ENCODE assay signal across 10 cellular contexts in genomic region chr22:41957941-41958556, GRCh38. TPM values are rescaled to one million over a fixed set of nuclear protein-coding genes. Genes with fewer than 3 reads are reported as not detected.
A peak's percentile ranks its signal among the peaks of the same experiment; 100 is the strongest.
DNase-seq lines count a peak whose midpoint lies in the region; ATAC-seq and TF ChIP-seq lines count a peak whose summit lies in the region.
"Had no signal": no experiment of that assay in that cellular context is flagged by ENCODE, and none has a peak within 500 bp of the region (broad histone marks: within the 10 kb centered on the region; RNA-seq: fewer than 3 reads in every experiment).

No MANE protein-coding gene starts in this region.

- H3K4me3 ChIP-seq in choroid plexus epithelial cell (ENCODE audit: low read depth, low read length) (peak overlapping the region; percentile 24), A673 (ENCODE audit: low read depth, low read length, poor library complexity, severe bottlenecking) (no peak overlapping the region)

- H3K4me1 Mint-ChIP-seq in CD4-positive, alpha-beta T cell (ENCODE audit: low read depth), result peaks cover 4% of the 10 kb centered on the region
- H3K4me1 Mint-ChIP-seq in mesothelial cell of epicardium, result peaks cover 16% of the 10 kb centered on the region

- H3K36me3 Mint-ChIP-seq in CD4-positive, alpha-beta T cell (ENCODE audit: low read depth), result no peaks in the 10 kb centered on the region
- no peaks in the 10 kb centered on the region for H3K36me3 Mint-ChIP-seq in mesothelial cell of epicardium

- no peak overlapping the region for H3K4me3 Mint-ChIP-seq in CD4-positive, alpha-beta T cell
- H3K4me3 Mint-ChIP-seq in mesothelial cell of epicardium, result peak overlapping the region; percentile 6

- no peaks in the 10 kb centered on the region for H3K36me3 ChIP-seq in A673 (ENCODE audit: insufficient read depth, low read length, poor library complexity, severe bottlenecking)
- H3K36me3 ChIP-seq: sigmoid colon had no signal

- no peaks in the 10 kb centered on the region for H3K9me3 Mint-ChIP-seq in CD4-positive, alpha-beta T cell
- no peaks in the 10 kb centered on the region for H3K9me3 Mint-ChIP-seq in mesothelial cell of epicardium

- TF ChIP-seq CTCF in CD4-positive, alpha-beta T cell (IDR thresholded peaks at IDR 0.05), result peak; percentile 60
- TF ChIP-seq CTCF in choroid plexus epithelial cell (conservative IDR thresholded peaks at IDR 0.05; ENCODE audit: low read depth, low read length) (no peak), mesothelial cell of epicardium (IDR thresholded peaks at IDR 0.05; ENCODE audit: unreplicated experiment) (peak; percentile 58), A673 (conservative IDR thresholded peaks at IDR 0.05; ENCODE audit: low read depth, low read length) (no peak)

- CTCF ChIA-PET in CD4-positive, alpha-beta T cell (lab: Charles Lee), result interaction anchor here (0.6 to 2.0 kb wide), 4 partner anchors 17 to 162 kb away, joined by 3 to 6 read pairs (median 4); partner anchors contain the start of gene TNFRSF13C
- CTCF ChIA-PET in A673 (lab: Charles Lee), result no interaction called here

- no peaks in the 10 kb centered on the region for H3K27me3 Mint-ChIP-seq in CD4-positive, alpha-beta T cell
- H3K27me3 Mint-ChIP-seq in mesothelial cell of epicardium (ENCODE audit: low read depth), result peaks cover 2% of the 10 kb centered on the region

- H3K27me3 ChIP-seq in CD4-positive, alpha-beta T cell (ENCODE audit: control insufficient read depth, insufficient read depth, low read length), result no peaks in the 10 kb centered on the region
- H3K27me3 ChIP-seq in A673 (replicated peaks; ENCODE audit: insufficient read depth, low read depth, low read length, poor library complexity), result no peaks in the 10 kb centered on the region

- no peaks in the 10 kb centered on the region for H3K9me3 ChIP-seq in CD4-positive, alpha-beta T cell (ENCODE audit: control insufficient read depth, low read length)
- H3K9me3 ChIP-seq in A673 (ENCODE audit: low read depth, low read length, poor library complexity, severe bottlenecking), result no peaks in the 10 kb centered on the region
- H3K9me3 ChIP-seq: sigmoid colon had no signal

- POLR2A ChIA-PET in CD4-positive, alpha-beta T cell (lab: Charles Lee), result no interaction called here
- POLR2A ChIA-PET in A673 (lab: Charles Lee; ENCODE audit: low non-redundant PET), result no interaction called here

- intact Hi-C loops in CD4-positive, alpha-beta T cell (cut with DNase I, micrococcal nuclease), result loop anchor here in 1 of 2 experiments (1.0 to 5.0 kb wide), 3 partner anchors 136 to 479 kb away; partner anchors contain the start of gene MEI1
- intact Hi-C loops in A673 (cut with micrococcal nuclease; ENCODE audit: unreplicated experiment), result no loop called here

- H3K27ac ChIP-seq in CD4-positive, alpha-beta T cell (ENCODE audit: low read depth, low read length), result no peak overlapping the region
- H3K27ac ChIP-seq in A673 (ENCODE audit: low read depth, low read length, poor library complexity, severe bottlenecking), result no peak overlapping the region
- H3K27ac ChIP-seq: sigmoid colon had no signal

- H3K4me1 ChIP-seq in A673 (ENCODE audit: insufficient read depth, low read length, poor library complexity, severe bottlenecking), result peaks cover 9% of the 10 kb centered on the region

- no TSS peak for BruUV-seq in A673 (replicated peaks; lab: Mats Ljungman, UMichigan)

- no peak for DNase-seq in CD4-positive, alpha-beta T cell
- DNase-seq in choroid plexus epithelial cell (ENCODE audit: low read depth), result no peak
- DNase-seq in mesothelial cell of epicardium (ENCODE audit: low spot score in 2 of 2, unreplicated experiment in 2 of 2), result no peak
- DNase-seq in retina, result no peak
- no peak for DNase-seq in A673 (ENCODE audit: low spot score)
- no peak for DNase-seq in NCI-H146 treated with DMSO at 0.1 percent for 48 hours (lab: John Stamatoyannopoulos, UW; ENCODE audit: unreplicated experiment)
- no peak for DNase-seq in T-helper 2 cell
- DNase-seq: T1000 had no signal

- peak; percentile 39 for ATAC-seq in CD4-positive, alpha-beta T cell (ENCODE audit: poor library complexity)
- peak; percentile 32 for ATAC-seq in HG03159 (IDR thresholded peaks at IDR 0.05; ENCODE audit: unreplicated experiment)

- no peak overlapping the region for H3K27ac Mint-ChIP-seq in CD4-positive, alpha-beta T cell
- no peak overlapping the region for H3K27ac Mint-ChIP-seq in mesothelial cell of epicardium

RNA-seq across cellular contexts. Expression of gene CENPM, which starts 11.1 kb away (rescaled TPM):
- total RNA-seq in CD4-positive, alpha-beta T cell, result 1 to 10 TPM; 7.6 to 8.4 TPM
- 12.5 to 14.9 TPM (median 13.3 TPM) in 3 replicates for total RNA-seq in mesothelial cell of epicardium
- total RNA-seq in A673 (2021), result 62.1 and 67.2 TPM in 2 replicates

RNA-seq across cellular contexts. Expression of gene SEPTIN3, which starts 11.2 kb away (rescaled TPM):
- under 1 TPM; 0.20 to 0.22 TPM for total RNA-seq in CD4-positive, alpha-beta T cell
- total RNA-seq in mesothelial cell of epicardium (8.8 to 9.0 TPM (median 9.0 TPM) in 3 replicates), A673 (2021) (3.6 and 4.6 TPM in 2 replicates)

RNA-seq across cellular contexts. Expression of gene TNFRSF13C, which starts 31.4 kb away (rescaled TPM):
- total RNA-seq in CD4-positive, alpha-beta T cell, result 10 to 100 TPM; 12.2 to 12.9 TPM
- total RNA-seq in mesothelial cell of epicardium (3.1 to 3.5 TPM (median 3.3 TPM) in 3 replicates), A673 (2021) (6.6 and 8.0 TPM in 2 replicates)
- total RNA-seq: sigmoid colon had no signal

RNA-seq across cellular contexts. Expression of gene WBP2NL, which starts 40.5 kb away (rescaled TPM):
- total RNA-seq in CD4-positive, alpha-beta T cell, result 1 to 10 TPM in 1 of 2 experiments, under 1 TPM in 1; 0.38 to 1.7 TPM
- not detected in 3 replicates for total RNA-seq in mesothelial cell of epicardium
- total RNA-seq in A673 (2021), result 0.24 TPM in 1 of 2 replicates, not detected in the other

Comparison
In these comparisons a context has a peak if more than half of its experiments do, and no peak if none do; other contexts are left out.
1. CTCF ChIP-seq: peak in CD4-positive, alpha-beta T cell (single experiment) and mesothelial cell of epicardium (single experiment); none in choroid plexus epithelial cell (single experiment) and A673 (single experiment).